Comparison of ENCODE assay signal across 30 cellular contexts in the genomic region with DNA sequence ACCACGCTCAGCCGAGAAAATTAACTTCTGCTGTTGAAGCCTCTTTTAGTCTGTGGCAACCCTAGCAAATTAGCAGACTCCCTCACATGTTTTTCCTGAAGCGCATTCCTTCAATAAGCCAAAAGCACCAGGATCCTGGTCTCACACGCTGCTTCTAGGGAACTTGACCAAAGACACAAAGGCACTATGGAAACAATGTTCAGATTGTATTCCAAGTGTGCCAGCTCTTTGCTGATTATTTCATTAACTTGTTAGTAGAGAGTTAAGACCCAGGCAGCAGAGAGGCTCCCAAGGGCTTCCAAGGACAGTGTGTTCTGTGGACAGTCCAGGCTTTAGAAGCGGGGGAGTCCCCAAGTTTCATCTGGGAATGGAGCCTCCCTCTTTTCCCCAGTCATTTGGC.
A peak's percentile ranks its signal among the peaks of the same experiment; 100 is the strongest.
DNase-seq lines count a peak whose midpoint lies in the region; TF ChIP-seq lines count a peak whose summit lies in the region.
"Had no signal": no experiment of that assay in that cellular context is flagged by ENCODE, and none has a peak within 500 bp of the region (broad histone marks: within the 10 kb centered on the region; RNA-seq: fewer than 3 reads in every experiment).

No MANE protein-coding gene starts in this region.

- no peak overlapping the region for H3K9ac ChIP-seq in SK-N-MC (ENCODE audit: insufficient read length)

- H3K27ac ChIP-seq in SK-N-MC: peak overlapping the region; percentile 46; the same call in 1 of the 2 replicates
- H3K27ac ChIP-seq: 22Rv1, right lobe of liver, upper lobe of right lung had no signal

- no peak for TF ChIP-seq CTCF in retinal pigment epithelial cell (conservative IDR thresholded peaks at IDR 0.05; ENCODE audit: low read depth, low read length)

- peak; percentile 11 for DNase-seq in NCI-H82 (lab: John Stamatoyannopoulos, UW)
- no peak for DNase-seq in NCI-H82 treated with DMSO at 0.1 percent for 48 hours (lab: John Stamatoyannopoulos, UW; ENCODE audit: unreplicated experiment)
- no peak for DNase-seq in SK-N-MC (ENCODE audit: low read depth, low spot score)
- peak; percentile 68 for DNase-seq in fibroblast of gingiva (ENCODE audit: low read depth)
- peak; percentile 78 for DNase-seq in retinal pigment epithelial cell (ENCODE audit: low read depth)
- no peak for DNase-seq in T1000 (lab: John Stamatoyannopoulos, UW)
- no peak for DNase-seq in stimulated activated naive CD4-positive, alpha-beta T cell (lab: John Stamatoyannopoulos, UW)
- DNase-seq in GF-D8 (lab: John Stamatoyannopoulos, UW): no peak
- DNase-seq: activated CD4-positive, alpha-beta T cell treated with anti-CD3 and anti-CD28 coated beads for 48 hours; activated naive CD4-positive, alpha-beta T cell treated with anti-CD3 and anti-CD28 coated beads for 36 hours; activated T-cell treated with anti-CD3 and anti-CD28 coated beads, Interleukin-2, amount 50 U/mL, for 72 hours; amniotic stem cell; BE2C; central memory CD4-positive, alpha-beta T cell; GDM1; GOT3; heart right ventricle; left colon; midbrain; MM.1S; naive thymus-derived CD8-positive, alpha-beta T cell; NCI-H1417; NCI-H2107; NCI-H446 treated with DMSO at 0.1 percent for 48 hours; right lobe of liver; stimulated activated CD4-positive, alpha-beta T cell treated with anti-CD3 and anti-CD28 coated beads, Interleukin-15, amount 100 ng/mL, for 24 hours; T-helper 17 cell; upper lobe of right lung had no signal

- H3K36me3 ChIP-seq in SK-N-MC (ENCODE audit: insufficient read depth, low read length): no peaks in the 10 kb centered on the region
- H3K36me3 ChIP-seq: BE2C, heart right ventricle, right lobe of liver, upper lobe of right lung had no signal

- H3K9me3 ChIP-seq in SK-N-MC (ENCODE audit: low read depth, low read length): no peaks in the 10 kb centered on the region
- H3K9me3 ChIP-seq: BE2C, right lobe of liver, upper lobe of right lung had no signal

- no peak overlapping the region for H3K4me3 ChIP-seq in SK-N-MC
- no peak overlapping the region for H3K4me3 ChIP-seq in retinal pigment epithelial cell (ENCODE audit: low read length)
- H3K4me3 ChIP-seq: heart right ventricle, K562, right lobe of liver, upper lobe of right lung had no signal

Comparison
In these comparisons a context has a peak if more than half of its experiments do, and no peak if none do; other contexts are left out.
1. DNase-seq: peak in NCI-H82 (single experiment), fibroblast of gingiva (single experiment) and retinal pigment epithelial cell (single experiment); none in NCI-H82 treated with DMSO at 0.1 percent for 48 hours (single experiment), SK-N-MC (single experiment), T1000 (single experiment), stimulated activated naive CD4-positive, alpha-beta T cell (0 of 6) and GF-D8 (single experiment).